Comparison of ENCODE assay signal across 16 cellular contexts in genomic region chr11:8773916-8774537, GRCh38.
A peak's percentile ranks its signal among the peaks of the same experiment; 100 is the strongest.
DNase-seq lines count a peak whose midpoint lies in the region; ATAC-seq and TF ChIP-seq lines count a peak whose summit lies in the region.
"Had no signal": no experiment of that assay in that cellular context is flagged by ENCODE, and none has a peak within 500 bp of the region (broad histone marks: within the 10 kb centered on the region; RNA-seq: fewer than 3 reads in every experiment).

No MANE protein-coding gene starts in this region.

- peak overlapping the region in 1 of 2 donors; percentile 39 for H3K4me3 ChIP-seq in stomach smooth muscle (ENCODE audit: low read length in 2 of 2)
- no peak overlapping the region for H3K4me3 ChIP-seq in WERI-Rb-1 (ENCODE audit: low read depth, low read length)
- H3K4me3 ChIP-seq: coronary artery had no signal

- CTCF ChIA-PET in activated CD4-positive, alpha-beta T cell treated with anti-CD3 and anti-CD28 coated beads for 36 hours (lab: Charles Lee), result no interaction called here

- H3K36me3 ChIP-seq in stomach smooth muscle (ENCODE audit: control insufficient read depth in 2 of 2, insufficient read depth in 2 of 2, low read length in 2 of 2) (peaks cover 0 to 4% of the 10 kb centered on the region in 2 donors), WERI-Rb-1 (no peaks in the 10 kb centered on the region; the same call in none of the 2 replicates)

- H3K9ac ChIP-seq in stomach smooth muscle (ENCODE audit: low read length in 2 of 2), result peak overlapping the region in 1 of 2 donors; percentile 50

- H3K4me1 ChIP-seq in stomach smooth muscle (ENCODE audit: control insufficient read depth, insufficient read depth, low read length), result peaks cover 82% of the 10 kb centered on the region

- POLR2A ChIA-PET in activated CD4-positive, alpha-beta T cell treated with anti-CD3 and anti-CD28 coated beads for 36 hours (lab: Charles Lee), result no interaction called here

- H3K27ac ChIP-seq in stomach smooth muscle (ENCODE audit: low read length) (peak overlapping the region; percentile 91), WERI-Rb-1 (no peak overlapping the region)

- no peaks in the 10 kb centered on the region for H3K27me3 ChIP-seq in stomach smooth muscle (ENCODE audit: control insufficient read depth in 1 of 2, insufficient read depth in 2 of 2, low read length in 2 of 2)
- no peaks in the 10 kb centered on the region for H3K27me3 ChIP-seq in WERI-Rb-1 (ENCODE audit: insufficient read depth, low read depth, severe bottlenecking)

- no peaks in the 10 kb centered on the region for H3K9me3 Mint-ChIP-seq in immature natural killer cell
- no peaks in the 10 kb centered on the region for H3K9me3 Mint-ChIP-seq in activated CD4-positive, alpha-beta T cell treated with anti-CD3 and anti-CD28 coated beads for 36 hours (ENCODE audit: low read depth)
- H3K9me3 Mint-ChIP-seq: CD4-positive, CD25-positive, alpha-beta regulatory T cell; memory B cell had no signal

- H3K27me3 Mint-ChIP-seq in T-helper 17 cell, result peaks cover 41% of the 10 kb centered on the region
- peaks cover 0 to 10% (median 3%) of the 10 kb centered on the region in 3 donors for H3K27me3 Mint-ChIP-seq in immature natural killer cell (ENCODE audit: low read depth in 3 of 3)
- peaks cover 6% of the 10 kb centered on the region for H3K27me3 Mint-ChIP-seq in activated CD4-positive, alpha-beta T cell treated with anti-CD3 and anti-CD28 coated beads for 36 hours

- TF ChIP-seq CTCF in WERI-Rb-1 (IDR thresholded peaks at IDR 0.05; ENCODE audit: low read depth, low read length), result no peak

- no peak overlapping the region for H3K4me3 Mint-ChIP-seq in T-helper 17 cell
- peak overlapping the region in 3 of 5 donors; percentile 10 to 65 (median 49) for H3K4me3 Mint-ChIP-seq in immature natural killer cell
- no peak overlapping the region for H3K4me3 Mint-ChIP-seq in activated CD4-positive, alpha-beta T cell treated with anti-CD3 and anti-CD28 coated beads for 36 hours
- H3K4me3 Mint-ChIP-seq: CD4-positive, CD25-positive, alpha-beta regulatory T cell; memory B cell had no signal

- H3K9me3 ChIP-seq in T-helper 17 cell (ENCODE audit: control insufficient read depth, low read length, poor library complexity, severe bottlenecking), result no peaks in the 10 kb centered on the region
- no peaks in the 10 kb centered on the region for H3K9me3 ChIP-seq in stomach smooth muscle (ENCODE audit: control insufficient read depth in 2 of 2, low read length in 2 of 2)
- H3K9me3 ChIP-seq in WERI-Rb-1 (ENCODE audit: severe bottlenecking), result no peaks in the 10 kb centered on the region

- H3K36me3 Mint-ChIP-seq in T-helper 17 cell (ENCODE audit: low read depth), result peaks cover 2% of the 10 kb centered on the region
- peaks cover 0 to 9% (median 0%) of the 10 kb centered on the region in 3 donors for H3K36me3 Mint-ChIP-seq in immature natural killer cell
- H3K36me3 Mint-ChIP-seq in activated CD4-positive, alpha-beta T cell treated with anti-CD3 and anti-CD28 coated beads for 36 hours (ENCODE audit: low read depth), result no peaks in the 10 kb centered on the region
- H3K36me3 Mint-ChIP-seq: CD4-positive, CD25-positive, alpha-beta regulatory T cell; memory B cell had no signal

- intact Hi-C loops in activated CD4-positive, alpha-beta T cell treated with anti-CD3 and anti-CD28 coated beads for 36 hours (cut with DNase I, micrococcal nuclease), result no loop called here

- no peak for DNase-seq in T-helper 17 cell
- no peak for DNase-seq in immature natural killer cell
- DNase-seq in WERI-Rb-1, result no peak
- DNase-seq in stimulated activated CD4-positive, alpha-beta T cell treated with anti-CD3 and anti-CD28 coated beads, Interleukin-4, amount 100 ng/mL, for 4 hours, result no peak
- no peak for DNase-seq in activated CD4-positive, alpha-beta T cell treated with anti-CD3 and anti-CD28 coated beads for 36 hours
- DNase-seq: activated CD4-positive, CD25-positive, alpha-beta regulatory T cell; activated CD8-positive, alpha-beta memory T cell treated with anti-CD3 and anti-CD28 coated beads, Interleukin-2, amount 50 U/mL, for 48 hours; NCI-H1092 treated with DMSO at 0.1 percent for 48 hours; PC-3; posterior cingulate gyrus had no signal

- H3K27ac Mint-ChIP-seq in T-helper 17 cell (peak overlapping the region; percentile 12), immature natural killer cell (peak overlapping the region; percentile 74 to 90 (median 85))
- no peak overlapping the region for H3K27ac Mint-ChIP-seq in activated CD4-positive, alpha-beta T cell treated with anti-CD3 and anti-CD28 coated beads for 36 hours
- H3K27ac Mint-ChIP-seq: memory B cell had no signal

- ATAC-seq in GM19351 (IDR thresholded peaks at IDR 0.05; ENCODE audit: unreplicated experiment) (peak; percentile 46), T-helper 17 cell (no peak)
- no peak for ATAC-seq in activated CD4-positive, alpha-beta T cell treated with anti-CD3 and anti-CD28 coated beads for 36 hours
- ATAC-seq: HCT116, PC-3 had no signal

- H3K4me1 Mint-ChIP-seq in T-helper 17 cell (peaks cover 6% of the 10 kb centered on the region), immature natural killer cell (peaks cover 25 to 32% of the 10 kb centered on the region in 2 donors)
- no peaks in the 10 kb centered on the region for H3K4me1 Mint-ChIP-seq in activated CD4-positive, alpha-beta T cell treated with anti-CD3 and anti-CD28 coated beads for 36 hours
- H3K4me1 Mint-ChIP-seq: CD4-positive, CD25-positive, alpha-beta regulatory T cell had no signal

Comparison
In these comparisons a context has a peak if more than half of its experiments do, and no peak if none do; other contexts are left out.
1. H3K4me3 Mint-ChIP-seq: peak in immature natural killer cell (3 of 5); none in T-helper 17 cell (single experiment) and activated CD4-positive, alpha-beta T cell treated with anti-CD3 and anti-CD28 coated beads for 36 hours (single experiment).